ENCODE assay signal across 12 cellular contexts in genomic region chr1:87279966-87280535, GRCh38. TPM values are rescaled to one million over a fixed set of nuclear protein-coding genes. Genes with fewer than 3 reads are reported as not detected.
DNase-seq lines count a peak whose midpoint lies in the region; ATAC-seq, FAIRE-seq and TF ChIP-seq lines count a peak whose summit lies in the region.
"Had no signal": no experiment of that assay in that cellular context is flagged by ENCODE, and none has a peak within 500 bp of the region (broad histone marks: within the 10 kb centered on the region; RNA-seq: fewer than 3 reads in every experiment).

No MANE protein-coding gene starts in this region.

- H3K4me1 ChIP-seq in HepG2 (ENCODE audit: insufficient read depth, low read length) (no peaks in the 10 kb centered on the region), right lobe of liver (no peaks in the 10 kb centered on the region)

- H3K4me3 ChIP-seq in HepG2 (replicated peaks in 1 of 3; ENCODE audit: insufficient read depth in 1 of 3, low read depth in 2 of 3, low read length in 3 of 3) (no peak overlapping the region), right lobe of liver (no peak overlapping the region), epithelial cell of esophagus (ENCODE audit: low read length) (no peak overlapping the region)
- H3K4me3 ChIP-seq: coronary artery had no signal

- DNase-seq in HepG2 (ENCODE audit: low spot score): no peak
- no peak for DNase-seq in right lobe of liver
- DNase-seq in OCI-M1 (lab: John Stamatoyannopoulos, UW): peak; percentile 60
- DNase-seq in epithelial cell of esophagus (ENCODE audit: low read depth): no peak
- DNase-seq in activated CD4-positive, alpha-beta T cell treated with anti-CD3 and anti-CD28 coated beads, Interleukin-2, amount 10 ng/mL, durations not matched to agents 7 days and 5 days: no peak
- no peak for DNase-seq in T1000 (lab: John Stamatoyannopoulos, UW)
- no peak for DNase-seq in NCI-H774 (lab: John Stamatoyannopoulos, UW)
- DNase-seq: immature natural killer cell had no signal

- no TSS peak for BruUV-seq in HepG2 (replicated peaks; lab: Mats Ljungman, UMichigan)

- H3K9me3 Mint-ChIP-seq in activated CD4-positive, alpha-beta T cell treated with anti-CD3 and anti-CD28 coated beads, Interleukin-2, amount 10 ng/mL, durations not matched to agents 7 days and 5 days: no peaks in the 10 kb centered on the region
- H3K9me3 Mint-ChIP-seq: immature natural killer cell had no signal

- no peaks in the 10 kb centered on the region for H4K20me1 ChIP-seq in HepG2 (ENCODE audit: insufficient read depth, low read length)

- H3K36me3 ChIP-seq in HepG2 (replicated peaks in 1 of 2; ENCODE audit: control insufficient read depth in 1 of 2, insufficient read depth in 2 of 2, low read length in 2 of 2) (no peaks in the 10 kb centered on the region), right lobe of liver (no peaks in the 10 kb centered on the region)

- 44% methylated on average over 2 of the region's 2 CpGs for WGBS in HepG2 (ENCODE audit: low lambda C conversion rate)
- 64% methylated on average over 2 of the region's 2 CpGs for WGBS in right lobe of liver (ENCODE audit: insufficient coverage, low coverage, low lambda C conversion rate, missing lambda C conversion rate)

- H3K27ac Mint-ChIP-seq in activated CD4-positive, alpha-beta T cell treated with anti-CD3 and anti-CD28 coated beads, Interleukin-2, amount 10 ng/mL, durations not matched to agents 7 days and 5 days: no peak overlapping the region

- no peak for TF ChIP-seq CTCF in HepG2 (CRISPR knock-in tag; IDR thresholded peaks at IDR 0.05)
- no peak for TF ChIP-seq CTCF in right lobe of liver (IDR thresholded peaks at IDR 0.05)
- TF ChIP-seq CTCF in epithelial cell of esophagus (IDR thresholded peaks at IDR 0.05; ENCODE audit: insufficient read depth, low read depth, low read length, missing control alignments): peak; percentile 7

- no peak overlapping the region for H3K4me2 ChIP-seq in HepG2 (ENCODE audit: low read depth, low read length)

- H3K27ac ChIP-seq in HepG2 (ENCODE audit: extremely low read length, insufficient read depth, low read length): no peak overlapping the region
- H3K27ac ChIP-seq in right lobe of liver: no peak overlapping the region
- H3K27ac ChIP-seq: RWPE1 had no signal

- in situ Hi-C loops in HepG2 (cut with HindIII; ENCODE audit: extremely low pct_ligation_motif_present, low pct_unique_long_range_greater_than_20kb): no loop called here

- no peaks in the 10 kb centered on the region for H3K4me1 Mint-ChIP-seq in activated CD4-positive, alpha-beta T cell treated with anti-CD3 and anti-CD28 coated beads, Interleukin-2, amount 10 ng/mL, durations not matched to agents 7 days and 5 days

- FAIRE-seq in HepG2 (lab: Jason Lieb, UNC): peak; percentile 8
- FAIRE-seq: HTR-8/SVneo had no signal

- H3K36me3 Mint-ChIP-seq in activated CD4-positive, alpha-beta T cell treated with anti-CD3 and anti-CD28 coated beads, Interleukin-2, amount 10 ng/mL, durations not matched to agents 7 days and 5 days (ENCODE audit: low read depth): no peaks in the 10 kb centered on the region
- H3K36me3 Mint-ChIP-seq: immature natural killer cell had no signal

- H2AFZ ChIP-seq in HepG2 (ENCODE audit: low read length): no peak overlapping the region

- CTCF ChIA-PET in HepG2 (lab: Yijun Ruan, JAX; ENCODE audit: low intra/inter-chr PET ratio, low total read pairs): no interaction called here
- CTCF ChIA-PET in activated CD4-positive, alpha-beta T cell treated with anti-CD3 and anti-CD28 coated beads, Interleukin-2, amount 10 ng/mL, durations not matched to agents 7 days and 5 days (lab: Charles Lee): interaction anchor here (0.7 kb wide), 1 partner anchor 46 kb away, joined by 4 read pairs; no protein-coding TSS in a partner anchor

- H3K9me3 ChIP-seq in HepG2 (ENCODE audit: low read length): no peaks in the 10 kb centered on the region
- no peaks in the 10 kb centered on the region for H3K9me3 ChIP-seq in right lobe of liver

- no peak for TF ChIP-seq RAD21 in HepG2 (CRISPR knock-in tag; IDR thresholded peaks at IDR 0.05)

- no peak overlapping the region for H3K9ac ChIP-seq in HepG2 (ENCODE audit: insufficient read depth, low read depth, low read length)

- no peaks in the 10 kb centered on the region for H3K79me2 ChIP-seq in HepG2 (ENCODE audit: insufficient read depth, low read length)

- ATAC-seq in HepG2: no peak
- ATAC-seq in right lobe of liver: no peak
- ATAC-seq in GM18873 (IDR thresholded peaks at IDR 0.05; ENCODE audit: low FRiP score, unreplicated experiment): no peak

- no peak for TF ChIP-seq POLR2A in HepG2 (IDR thresholded peaks at IDR 0.05; ENCODE audit: insufficient read depth in 1 of 2, low read depth in 2 of 2, low read length in 2 of 2)
- TF ChIP-seq POLR2A in right lobe of liver (IDR thresholded peaks at IDR 0.05): no peak

- intact Hi-C loops in HepG2 (cut with micrococcal nuclease; ENCODE audit: unreplicated experiment): no loop called here
- intact Hi-C loops in right lobe of liver (cut with DNase I): no loop called here

- H3K27me3 ChIP-seq in HepG2 (ENCODE audit: control insufficient read depth in 1 of 2, insufficient read depth in 2 of 2, low read length in 2 of 2) (peaks cover 0 to 1% of the 10 kb centered on the region in 2 experiments; a peak in 1 of 5 replicates), right lobe of liver (no peaks in the 10 kb centered on the region)

- no peak overlapping the region for H3K4me3 Mint-ChIP-seq in activated CD4-positive, alpha-beta T cell treated with anti-CD3 and anti-CD28 coated beads, Interleukin-2, amount 10 ng/mL, durations not matched to agents 7 days and 5 days

- TF ChIP-seq EP300 in HepG2 (IDR thresholded peaks at IDR 0.05; ENCODE audit: low read depth in 2 of 2, low read length in 2 of 2): no peak
- no peak for TF ChIP-seq EP300 in HepG2 (CRISPR knock-in tag; IDR thresholded peaks at IDR 0.05; ENCODE audit: borderline replicate concordance)

- peaks cover 7% of the 10 kb centered on the region for H3K27me3 Mint-ChIP-seq in activated CD4-positive, alpha-beta T cell treated with anti-CD3 and anti-CD28 coated beads, Interleukin-2, amount 10 ng/mL, durations not matched to agents 7 days and 5 days

- POLR2A ChIA-PET in HepG2 (lab: Yijun Ruan, JAX): no interaction called here
- POLR2A ChIA-PET in activated CD4-positive, alpha-beta T cell treated with anti-CD3 and anti-CD28 coated beads, Interleukin-2, amount 10 ng/mL, durations not matched to agents 7 days and 5 days (lab: Charles Lee): no interaction called here

TF ChIP-seq in HepG2, 621 proteins besides CTCF, POLR2A, EP300 and RAD21:
- TF ChIP-seq YEATS2 (CRISPR knock-in tag; IDR thresholded peaks at IDR 0.05; ENCODE audit: borderline replicate concordance) (no peak), ZKSCAN1 (IDR thresholded peaks at IDR 0.05; ENCODE audit: low read length) (peak; percentile 83)

RNA-seq across cellular contexts. Expression of gene LMO4, which starts 48.6 kb away (rescaled TPM):
- total RNA-seq in HepG2 (2016; rRNA removed; fragmentation: Illumina TruSeq; extraction: Trizol) (18.2 and 19.3 TPM in 2 replicates), right lobe of liver (10 to 100 TPM; 12.9 to 18.1 (median 15.4) TPM)
- 17.4 and 17.9 TPM in 2 replicates for total RNA-seq in HepG2 (2016; cell fraction: cytosol; rRNA removed; fragmentation: Illumina TruSeq; extraction: Trizol; ENCODE audit: low read depth)
- total RNA-seq in HepG2 (2016; cell fraction: insoluble cytoplasmic fraction; rRNA removed; fragmentation: Illumina TruSeq; extraction: Trizol): 16.4 and 19.6 TPM in 2 replicates
- 33.7 and 34.0 TPM in 2 replicates for total RNA-seq in HepG2 (2016; cell fraction: membrane; rRNA removed; fragmentation: Illumina TruSeq; extraction: Trizol)
- 10.8 and 11.3 TPM in 2 replicates for total RNA-seq in HepG2 (2016; cell fraction: nucleus; rRNA removed; fragmentation: Illumina TruSeq; extraction: Trizol)
- polyA plus RNA-seq in HepG2 (2011; rRNA removed): 49.9 and 51.8 TPM in 2 replicates
- polyA plus RNA-seq in HepG2 (2011; cell fraction: cytosol; rRNA removed): 37.6 and 48.6 TPM in 2 replicates
- 23.7 and 30.8 TPM in 2 replicates for polyA plus RNA-seq in HepG2 (2011; cell fraction: nucleus; rRNA removed)
- polyA plus RNA-seq in HepG2 (2012): 28.8 and 41.3 TPM in 2 replicates
- polyA plus RNA-seq in HepG2 (2016; cell fraction: cytosol; fragmentation: Illumina TruSeq; extraction: Trizol; ENCODE audit: low read depth): 23.6 and 24.2 TPM in 2 replicates
- 25.7 and 27.6 TPM in 2 replicates for polyA plus RNA-seq in HepG2 (2016; cell fraction: insoluble cytoplasmic fraction; fragmentation: Illumina TruSeq; extraction: Trizol; ENCODE audit: low read depth)
- 39.0 and 39.5 TPM in 2 replicates for polyA plus RNA-seq in HepG2 (2016; cell fraction: membrane; fragmentation: Illumina TruSeq; extraction: Trizol; ENCODE audit: low read depth)
- 21.2 and 23.4 TPM in 2 replicates for polyA plus RNA-seq in HepG2 (2016; cell fraction: nucleus; fragmentation: Illumina TruSeq; extraction: Trizol; ENCODE audit: insufficient read depth, low read depth)
- polyA minus RNA-seq in HepG2 (2011; rRNA and poly(A)+ RNA removed; ENCODE audit: low replicate concordance): 23.9 and 48.3 TPM in 2 replicates
- 14.4 and 15.8 TPM in 2 replicates for polyA minus RNA-seq in HepG2 (2011; cell fraction: cytosol; rRNA and poly(A)+ RNA removed)
- 25.0 and 28.3 TPM in 2 replicates for polyA minus RNA-seq in HepG2 (2011; cell fraction: nucleus; rRNA and poly(A)+ RNA removed)
- 10 to 100 TPM; 22.9 to 27.2 TPM for total RNA-seq in activated CD4-positive, alpha-beta T cell treated with anti-CD3 and anti-CD28 coated beads, Interleukin-2, amount 10 ng/mL, durations not matched to agents 7 days and 5 days
